8 cellular contexts compared by ENCODE assay signal in genomic region chr11:61249201-61249600, GRCh38. TPM values are rescaled to one million over a fixed set of nuclear protein-coding genes. Genes with fewer than 3 reads are reported as not detected.
"Had no signal": no experiment of that assay in that cellular context is flagged by ENCODE, and none has a peak within 500 bp of the region (broad histone marks: within the 10 kb centered on the region; RNA-seq: fewer than 3 reads in every experiment).

No MANE protein-coding gene starts in this region.

RNA-seq across cellular contexts. Expression of gene PGA5, which starts 8.2 kb away (rescaled TPM):
- total RNA-seq: HT-29, MCF 10A, NCI-H460, PC-9, Peyer's patch, RPMI7951, SK-MEL-5 had no signal
- polyA plus RNA-seq: SK-N-SH had no signal

RNA-seq across cellular contexts. Expression of gene PGA4, which starts 27.1 kb away (rescaled TPM):
- total RNA-seq: HT-29, MCF 10A, NCI-H460, PC-9, Peyer's patch, RPMI7951, SK-MEL-5 had no signal
- polyA plus RNA-seq: SK-N-SH had no signal

RNA-seq across cellular contexts. Expression of gene PGA3, which starts 45.9 kb away (rescaled TPM):
- total RNA-seq: HT-29, MCF 10A, NCI-H460, PC-9, Peyer's patch, RPMI7951, SK-MEL-5 had no signal
- polyA plus RNA-seq: SK-N-SH had no signal

RNA-seq across cellular contexts. Expression of gene VWCE, which starts 45.9 kb away (rescaled TPM):
- total RNA-seq: HT-29, RPMI7951 had no signal
